Comparison of ENCODE assay signal across 34 cellular contexts in the genomic region with DNA sequence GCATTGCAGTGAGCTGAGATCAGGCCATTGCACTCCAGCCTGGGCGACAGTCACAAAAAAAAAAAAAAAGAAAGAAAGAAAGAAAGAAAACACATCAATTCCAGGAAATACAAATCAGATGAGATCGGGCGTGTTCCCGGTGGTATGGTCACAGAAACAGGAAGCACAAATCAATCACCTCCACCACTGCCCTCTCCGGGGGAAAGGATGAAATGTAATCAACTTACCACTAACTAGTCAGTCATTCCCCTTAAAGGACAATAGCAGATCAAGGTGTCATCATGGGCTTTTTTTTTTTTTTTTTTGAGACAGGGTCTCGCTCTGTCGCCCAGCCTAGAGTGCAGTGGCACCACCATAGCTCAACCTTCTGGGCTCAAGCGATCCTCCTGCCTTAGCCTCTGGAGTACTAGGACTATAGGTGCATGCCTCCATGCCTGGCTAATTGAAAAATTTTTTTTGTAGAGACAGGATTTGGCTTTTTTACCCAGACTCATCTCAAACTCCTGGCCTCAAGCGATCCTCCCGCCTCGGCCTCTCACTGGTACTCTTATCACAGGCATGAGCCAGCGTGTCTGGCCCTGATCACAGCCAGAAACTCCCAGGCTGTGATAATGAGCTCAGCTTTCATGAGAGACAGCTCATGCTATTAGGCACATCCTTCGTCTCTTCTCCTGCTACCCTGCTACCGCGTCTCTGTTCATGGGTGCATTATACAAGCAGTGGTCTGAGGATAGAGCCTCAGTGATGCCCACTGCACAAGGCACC. TPM values are rescaled to one million over a fixed set of nuclear protein-coding genes. Genes with fewer than 3 reads are reported as not detected.
A peak's percentile ranks its signal among the peaks of the same experiment; 100 is the strongest.
DNase-seq lines count a peak whose midpoint lies in the region; ATAC-seq and TF ChIP-seq lines count a peak whose summit lies in the region.
"Had no signal": no experiment of that assay in that cellular context is flagged by ENCODE, and none has a peak within 500 bp of the region (broad histone marks: within the 10 kb centered on the region; RNA-seq: fewer than 3 reads in every experiment).

No MANE protein-coding gene starts in this region.

- H3K27me3 ChIP-seq in left ventricle myocardium inferior (ENCODE audit: low read depth) (no peaks in the 10 kb centered on the region), lower lobe of right lung (ENCODE audit: low read depth) (no peaks in the 10 kb centered on the region)
- H3K27me3 ChIP-seq: BE2C, MG63, SJCRH30, stomach, tibial artery had no signal

- peak overlapping the region; percentile 17 for H3K27ac ChIP-seq in left ventricle myocardium inferior (replicated peaks)
- H3K27ac ChIP-seq in lower lobe of right lung = peak overlapping the region; percentile 53
- H3K27ac ChIP-seq: SJCRH30, skin epidermis, stomach, tibial artery had no signal

- H3K9me3 Mint-ChIP-seq in WTC11 (no peaks in the 10 kb centered on the region), mesothelial cell of epicardium (no peaks in the 10 kb centered on the region)
- no peaks in the 10 kb centered on the region for H3K9me3 Mint-ChIP-seq in natural killer cell treated with Interleukin-12 subunit alpha and Interleukin-12 subunit beta and Interleukin-15 and Interleukin-18, amount 100 ng/mL, for 72 hours
- H3K9me3 Mint-ChIP-seq: dendritic cell treated with granulocyte-macrophage colony-stimulating factor and Interleukin-4, amounts not matched to agents 40 ng/mL and 50 ng/mL, for 4 days; immature natural killer cell; natural killer cell had no signal

- POLR2A ChIA-PET in WTC11 (lab: Charles Lee) = no interaction called here

- H3K4me3 ChIP-seq in left ventricle myocardium inferior (no peak overlapping the region), lower lobe of right lung (no peak overlapping the region)
- H3K4me3 ChIP-seq: MG63, SJCRH30, skin epidermis, stomach, tibial artery had no signal

- CTCF ChIA-PET in WTC11 (lab: Charles Lee) = interaction anchor here (1.2 to 1.6 kb wide), 3 partner anchors 31 to 35 kb away, joined by 3 to 5 read pairs (median 5); no protein-coding TSS in a partner anchor

- H3K4me3 Mint-ChIP-seq in WTC11 = no peak overlapping the region
- no peak overlapping the region for H3K4me3 Mint-ChIP-seq in natural killer cell treated with Interleukin-12 subunit alpha and Interleukin-12 subunit beta and Interleukin-15 and Interleukin-18, amount 100 ng/mL, for 72 hours
- H3K4me3 Mint-ChIP-seq in mesothelial cell of epicardium = no peak overlapping the region
- H3K4me3 Mint-ChIP-seq: activated naive CD8-positive, alpha-beta T cell treated with anti-CD3 and anti-CD28 coated beads, Interleukin-2, amount 10 ng/mL, durations not matched to agents 7 days and 5 days; dendritic cell treated with granulocyte-macrophage colony-stimulating factor and Interleukin-4, amounts not matched to agents 40 ng/mL and 50 ng/mL, for 4 days; immature natural killer cell; natural killer cell had no signal

- TF ChIP-seq CTCF in left ventricle myocardium inferior (IDR thresholded peaks at IDR 0.05; ENCODE audit: borderline replicate concordance) (no peak), WTC11 (IDR thresholded peaks at IDR 0.05) (no peak), lower lobe of right lung (IDR thresholded peaks at IDR 0.05) (no peak), mesothelial cell of epicardium (IDR thresholded peaks at IDR 0.05; ENCODE audit: unreplicated experiment) (no peak)

- H3K36me3 ChIP-seq in left ventricle myocardium inferior (no peaks in the 10 kb centered on the region), lower lobe of right lung (no peaks in the 10 kb centered on the region)
- H3K36me3 ChIP-seq: BE2C, MG63, SJCRH30, stomach, tibial artery had no signal

- H3K36me3 Mint-ChIP-seq in WTC11 (no peaks in the 10 kb centered on the region), mesothelial cell of epicardium (no peaks in the 10 kb centered on the region)
- H3K36me3 Mint-ChIP-seq in natural killer cell treated with Interleukin-12 subunit alpha and Interleukin-12 subunit beta and Interleukin-15 and Interleukin-18, amount 100 ng/mL, for 72 hours = no peaks in the 10 kb centered on the region
- H3K36me3 Mint-ChIP-seq: immature natural killer cell, natural killer cell had no signal

- intact Hi-C loops in left ventricle myocardium inferior (cut with micrococcal nuclease) (no loop called here), Right ventricle myocardium superior (cut with DNase I) (no loop called here), lower lobe of right lung (cut with DNase I) (no loop called here)

- H3K27ac Mint-ChIP-seq in WTC11 = no peak overlapping the region
- no peak overlapping the region for H3K27ac Mint-ChIP-seq in natural killer cell treated with Interleukin-12 subunit alpha and Interleukin-12 subunit beta and Interleukin-15 and Interleukin-18, amount 100 ng/mL, for 72 hours
- H3K27ac Mint-ChIP-seq in mesothelial cell of epicardium = no peak overlapping the region
- H3K27ac Mint-ChIP-seq: activated naive CD8-positive, alpha-beta T cell treated with anti-CD3 and anti-CD28 coated beads, Interleukin-2, amount 10 ng/mL, durations not matched to agents 7 days and 5 days; dendritic cell treated with granulocyte-macrophage colony-stimulating factor and Interleukin-4, amounts not matched to agents 40 ng/mL and 50 ng/mL, for 4 days; immature natural killer cell; natural killer cell had no signal

- H3K27me3 Mint-ChIP-seq in WTC11 (ENCODE audit: low read depth) (no peaks in the 10 kb centered on the region), mesothelial cell of epicardium (ENCODE audit: low read depth) (no peaks in the 10 kb centered on the region)
- peaks cover 0 to 5% of the 10 kb centered on the region in 2 donors for H3K27me3 Mint-ChIP-seq in natural killer cell treated with Interleukin-12 subunit alpha and Interleukin-12 subunit beta and Interleukin-15 and Interleukin-18, amount 100 ng/mL, for 72 hours
- H3K27me3 Mint-ChIP-seq: activated naive CD8-positive, alpha-beta T cell treated with anti-CD3 and anti-CD28 coated beads, Interleukin-2, amount 10 ng/mL, durations not matched to agents 7 days and 5 days had no signal

- DNase-seq in left ventricle myocardium inferior (no peak), Right ventricle myocardium superior (no peak), WTC11 (ENCODE audit: low spot score) (no peak), lower lobe of right lung (no peak), mesothelial cell of epicardium (ENCODE audit: low spot score in 2 of 2, unreplicated experiment in 2 of 2) (no peak), NCI-H2081 treated with DMSO at 0.1 percent for 48 hours (lab: John Stamatoyannopoulos, UW) (no peak)
- no peak for DNase-seq in natural killer cell treated with Interleukin-12 subunit alpha and Interleukin-12 subunit beta and Interleukin-15 and Interleukin-18, amount 100 ng/mL, for 72 hours (ENCODE audit: low spot score)
- DNase-seq: ACHN; activated CD4-positive, alpha-beta T cell treated with anti-CD3 and anti-CD28 coated beads for 1 hour; activated naive CD8-positive, alpha-beta T cell treated with anti-CD3 and anti-CD28 coated beads, Interleukin-2, amount 10 ng/mL, durations not matched to agents 7 days and 5 days; BE2C; central memory CD4-positive, alpha-beta T cell; DMS53; GDM1; hypothalamus; immature natural killer cell; MG63; natural killer cell; NCI-H1417 treated with DMSO at 0.1 percent for 48 hours; NCI-H2081; NCI-H226; NCI-H748 treated with DMSO at 0.1 percent for 48 hours; retina; SJCRH30; stomach; T1000; tibial artery had no signal

- H3K9me3 ChIP-seq in left ventricle myocardium inferior (replicated peaks) (no peaks in the 10 kb centered on the region), lower lobe of right lung (no peaks in the 10 kb centered on the region)
- H3K9me3 ChIP-seq: BE2C, MG63, SJCRH30, tibial artery had no signal

- peaks cover 12% of the 10 kb centered on the region for H3K4me1 Mint-ChIP-seq in WTC11
- no peaks in the 10 kb centered on the region for H3K4me1 Mint-ChIP-seq in natural killer cell treated with Interleukin-12 subunit alpha and Interleukin-12 subunit beta and Interleukin-15 and Interleukin-18, amount 100 ng/mL, for 72 hours (ENCODE audit: low read depth in 2 of 2)
- H3K4me1 Mint-ChIP-seq in mesothelial cell of epicardium = peaks cover 10% of the 10 kb centered on the region

- ATAC-seq in Right ventricle myocardium superior (ENCODE audit: poor library complexity) = no peak
- ATAC-seq in WTC11 = no peak
- ATAC-seq in lower lobe of right lung = peak in 1 of 2 donors; percentile 31
- ATAC-seq in natural killer cell treated with Interleukin-12 subunit alpha and Interleukin-12 subunit beta and Interleukin-15 and Interleukin-18, amount 100 ng/mL, for 72 hours = no peak
- ATAC-seq in GM21529 (IDR thresholded peaks at IDR 0.05; ENCODE audit: unreplicated experiment) = no peak
- ATAC-seq: natural killer cell had no signal

- H3K4me1 ChIP-seq in left ventricle myocardium inferior (peaks cover 7% of the 10 kb centered on the region), lower lobe of right lung (peaks cover 17% of the 10 kb centered on the region)
- H3K4me1 ChIP-seq: BE2C, SJCRH30, stomach, tibial artery had no signal

TF ChIP-seq in WTC11, 78 proteins besides CTCF, POLR2A, EP300 and RAD21:
- no peak for TF ChIP-seq ZNF396 (CRISPR knock-in tag; IDR thresholded peaks at IDR 0.05; ENCODE audit: borderline replicate concordance)
- TF ChIP-seq ZNF121 (CRISPR knock-in tag; IDR thresholded peaks at IDR 0.05) = 0 out of 2 replicates have a peak, but pooled peaks have one; percentile 22
- no peak for TF ChIP-seq ATF3 (CRISPR knock-in tag; conservative IDR thresholded peaks at IDR 0.05)
TF ChIP-seq in WTC11: peak in this region for 1.

RNA-seq across cellular contexts. Expression of gene DPRX, which starts 6.8 kb away (rescaled TPM):
- not detected for total RNA-seq in left ventricle myocardium inferior
- not detected for total RNA-seq in Right ventricle myocardium superior
- total RNA-seq in WTC11 (2021) = not detected in 3 replicates
- not detected for total RNA-seq in lower lobe of right lung
- not detected for total RNA-seq in natural killer cell treated with Interleukin-12 subunit alpha and Interleukin-12 subunit beta and Interleukin-15 and Interleukin-18, amount 100 ng/mL, for 72 hours
- not detected in 3 replicates for total RNA-seq in mesothelial cell of epicardium
- total RNA-seq: activated naive CD8-positive, alpha-beta T cell treated with anti-CD3 and anti-CD28 coated beads, Interleukin-2, amount 10 ng/mL, durations not matched to agents 7 days and 5 days; astrocyte; HT1080; mononuclear cell; natural killer cell; osteocyte; SJCRH30 had no signal
